ENCODE assay signal across 24 cellular contexts in the genomic region with DNA sequence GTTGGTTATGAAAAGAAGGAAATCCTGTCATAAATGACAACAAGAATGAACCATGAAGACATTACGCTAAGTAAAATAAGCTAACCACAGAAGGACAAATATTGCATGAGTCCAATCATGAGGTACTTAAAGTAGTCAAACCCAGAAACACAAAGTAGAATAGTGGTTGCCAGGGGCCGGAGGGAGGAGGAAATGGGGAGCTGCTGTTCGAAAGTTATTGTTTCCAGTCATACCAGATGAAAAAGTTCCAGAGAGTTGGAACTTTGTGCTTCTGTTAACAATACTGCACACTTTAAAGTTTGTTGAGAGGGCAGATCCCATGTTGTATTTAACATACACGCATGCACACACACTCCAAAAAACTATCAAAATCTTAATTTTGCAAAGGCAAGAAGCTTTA.
"Had no signal": no experiment of that assay in that cellular context is flagged by ENCODE, and none has a peak within 500 bp of the region (broad histone marks: within the 10 kb centered on the region; RNA-seq: fewer than 3 reads in every experiment).

No MANE protein-coding gene starts in this region.

- H3K27ac ChIP-seq: adrenal gland, breast epithelium, Peyer's patch, SJSA1 had no signal

- H3K9me3 Mint-ChIP-seq: activated naive CD8-positive, alpha-beta T cell treated with anti-CD3 and anti-CD28 coated beads, Interleukin-2, amount 10 ng/mL, durations not matched to agents 7 days and 5 days had no signal

- H3K4me3 ChIP-seq: adrenal gland, breast epithelium, K562, Peyer's patch, SJSA1 had no signal

- H3K27me3 Mint-ChIP-seq: activated naive CD8-positive, alpha-beta T cell treated with anti-CD3 and anti-CD28 coated beads, Interleukin-2, amount 10 ng/mL, durations not matched to agents 7 days and 5 days had no signal

- ATAC-seq: activated CD8-positive, alpha-beta T cell treated with anti-CD3 and anti-CD28 coated beads, Interleukin-2, amount 10 ng/mL, durations not matched to agents 7 days and 5 days; K562; SK-N-SH treated with all-trans-retinoic acid at 6 μM for 48 hours had no signal

- DNase-seq: activated CD4-positive, alpha-beta T cell treated with anti-CD3 and anti-CD28 coated beads for 48 hours; activated CD4-positive, alpha-beta T cell treated with anti-CD3 and anti-CD28 coated beads, Interleukin-2, amount 50 U/mL, for 4 hours; activated CD4-positive, CD25-positive, alpha-beta regulatory T cell treated with anti-CD3 and anti-CD28 coated beads, Interleukin-2, amount 50 U/mL, for 72 hours; activated CD8-positive, alpha-beta memory T cell treated with anti-CD3 and anti-CD28 coated beads, Interleukin-2, amount 50 U/mL, for 48 hours; activated CD8-positive, alpha-beta T cell treated with anti-CD3 and anti-CD28 coated beads, Interleukin-2, amount 10 ng/mL, durations not matched to agents 7 days and 5 days; activated naive CD4-positive, alpha-beta T cell treated with anti-CD3 and anti-CD28 coated beads, Interleukin-2, amount 50 U/mL, for 16 hours; activated naive CD8-positive, alpha-beta T cell treated with anti-CD3 and anti-CD28 coated beads, Interleukin-2, amount 10 ng/mL, durations not matched to agents 7 days and 5 days; activated T-cell treated with anti-CD3 and anti-CD28 coated beads, Interleukin-2, amount 50 U/mL, for 1 hour; adrenal gland; anterior cingulate cortex; Kasumi-1; NCI-H1048; NCI-H146; NCI-H187 treated with DMSO at 0.1 percent for 48 hours; NCI-H2081 treated with DMSO at 0.1 percent for 48 hours; NCI-H446; NCI-H524; Peyer's patch; SHP77; SW 1271 had no signal

- H3K4me1 Mint-ChIP-seq: activated naive CD8-positive, alpha-beta T cell treated with anti-CD3 and anti-CD28 coated beads, Interleukin-2, amount 10 ng/mL, durations not matched to agents 7 days and 5 days had no signal

- H3K27me3 ChIP-seq: adrenal gland, breast epithelium, Peyer's patch, SJSA1 had no signal

- H3K4me3 Mint-ChIP-seq: activated CD8-positive, alpha-beta T cell treated with anti-CD3 and anti-CD28 coated beads, Interleukin-2, amount 10 ng/mL, durations not matched to agents 7 days and 5 days; activated naive CD8-positive, alpha-beta T cell treated with anti-CD3 and anti-CD28 coated beads, Interleukin-2, amount 10 ng/mL, durations not matched to agents 7 days and 5 days had no signal

- H3K4me1 ChIP-seq: breast epithelium, Peyer's patch had no signal

- H3K27ac Mint-ChIP-seq: activated CD8-positive, alpha-beta T cell treated with anti-CD3 and anti-CD28 coated beads, Interleukin-2, amount 10 ng/mL, durations not matched to agents 7 days and 5 days; activated naive CD8-positive, alpha-beta T cell treated with anti-CD3 and anti-CD28 coated beads, Interleukin-2, amount 10 ng/mL, durations not matched to agents 7 days and 5 days had no signal

- H3K9me3 ChIP-seq: adrenal gland, breast epithelium, Peyer's patch, SJSA1 had no signal
